Comparison of ENCODE assay signal across 26 cellular contexts in the genomic region with DNA sequence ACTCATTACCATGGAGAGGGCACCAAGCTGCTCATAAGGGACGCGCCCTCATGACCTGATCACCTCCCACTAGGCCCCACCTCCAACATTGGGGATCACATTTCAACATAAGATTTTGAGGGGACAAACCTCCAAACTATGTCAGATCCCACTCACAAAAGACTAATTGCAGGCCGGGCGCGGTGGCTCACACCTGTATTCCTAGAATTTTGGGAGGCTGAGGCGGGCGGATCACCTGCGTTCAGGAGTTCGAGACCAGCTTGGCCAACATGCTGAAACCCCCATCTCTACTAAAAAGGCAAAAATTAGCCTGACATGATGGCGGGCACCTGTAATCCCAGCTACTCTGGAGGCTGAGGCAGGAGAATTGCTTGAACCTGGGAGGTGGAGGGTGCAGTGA.
"Had no signal": no experiment of that assay in that cellular context is flagged by ENCODE, and none has a peak within 500 bp of the region (broad histone marks: within the 10 kb centered on the region; RNA-seq: fewer than 3 reads in every experiment).

No MANE protein-coding gene starts in this region.

- H3K9me3 ChIP-seq: stomach, suprapubic skin, testis, thoracic aorta, thyroid gland, tibial artery, tibial nerve, transverse colon, upper lobe of left lung, upper lobe of right lung, uterus, vagina had no signal

- H3K27me3 ChIP-seq: stomach, suprapubic skin, testis, thyroid gland, tibial artery, tibial nerve, transverse colon, upper lobe of left lung, upper lobe of right lung, uterus, vagina had no signal

- H3K4me1 ChIP-seq: stomach, suprapubic skin, testis, thyroid gland, tibial artery, tibial nerve, transverse colon, upper lobe of left lung, upper lobe of right lung, uterus, vagina had no signal

- H3K27ac ChIP-seq: stomach, suprapubic skin, testis, thoracic aorta, thyroid gland, tibial artery, tibial nerve, transverse colon, upper lobe of left lung, upper lobe of right lung, uterus, vagina had no signal

- ATAC-seq: stimulated activated effector memory CD8-positive, alpha-beta T cell treated with anti-CD3 and anti-CD28 coated beads, Interleukin-12 subunit alpha, Interleukin-12 subunit beta, amount 100 ng/mL, for 72 hours; stimulated activated memory B cell treated with anti-CD40 and anti-IgM and Interleukin-4, amounts not matched to agents 10 μg/mL and 1 μg/mL and 100 μg/mL, for 72 hours; stimulated activated naive B cell treated with anti-CD40 and anti-IgM and Interleukin-4, amounts not matched to agents 10 μg/mL and 1 μg/mL and 100 μg/mL, for 72 hours; stimulated activated naive CD8-positive, alpha-beta T cell treated with anti-CD3 and anti-CD28 coated beads, Interleukin-15, amount 100 ng/mL, for 72 hours; stimulated activated naive CD8-positive, alpha-beta T cell treated with anti-CD3 and anti-CD28 coated beads, Interleukin-15, Interleukin-2, amounts not matched to agents 100 U/mL and 50 U/mL, for 24 hours; upper lobe of right lung had no signal

- DNase-seq: stimulated activated CD4-positive, alpha-beta T cell treated with anti-CD3 and anti-CD28 coated beads, Interleukin-2, amount 100 ng/mL, for 48 hours; stimulated activated CD4-positive, alpha-beta T cell treated with anti-CD3 and anti-CD28 coated beads, Interleukin-4, amount 100 ng/mL, for 1 hour; stimulated activated CD4-positive, alpha-beta T cell treated with anti-CD3 and anti-CD28 coated beads, Interleukin-4, amount 100 ng/mL, for 24 hours; stimulated activated CD4-positive, alpha-beta T cell treated with anti-CD3 and anti-CD28 coated beads, Interleukin-4, amount 100 ng/mL, for 4 hours; stimulated activated CD8-positive, alpha-beta memory T cell treated with anti-CD3 and anti-CD28 coated beads, Interleukin-4, amount 100 ng/mL, for 48 hours; stimulated activated naive B cell treated with anti-CD40 and anti-IgM and Interleukin-4, amounts not matched to agents 10 μg/mL and 1 μg/mL and 100 μg/mL, for 72 hours; stimulated activated naive CD4-positive, alpha-beta T cell; stimulated activated naive CD4-positive, alpha-beta T cell treated with Interleukin-2 at 50 U/mL for 16 hours; stimulated activated naive CD8-positive, alpha-beta T cell treated with anti-CD3 and anti-CD28 coated beads, Interleukin-15, amount 100 ng/mL, for 72 hours; stimulated activated naive CD8-positive, alpha-beta T cell treated with anti-CD3 and anti-CD28 coated beads, Interleukin-15, Interleukin-2, amounts not matched to agents 100 U/mL and 50 U/mL, for 24 hours; stomach; substantia nigra; testis; thyroid gland; tibial artery; transverse colon; trophoblast cell; upper lobe of left lung; upper lobe of right lung; uterus had no signal

- H3K4me3 ChIP-seq: stomach, suprapubic skin, testis, thoracic aorta, thyroid gland, tibial artery, tibial nerve, transverse colon, upper lobe of left lung, upper lobe of right lung, uterus, vagina had no signal
